ENCODE assay signal across 17 cellular contexts in the genomic region with DNA sequence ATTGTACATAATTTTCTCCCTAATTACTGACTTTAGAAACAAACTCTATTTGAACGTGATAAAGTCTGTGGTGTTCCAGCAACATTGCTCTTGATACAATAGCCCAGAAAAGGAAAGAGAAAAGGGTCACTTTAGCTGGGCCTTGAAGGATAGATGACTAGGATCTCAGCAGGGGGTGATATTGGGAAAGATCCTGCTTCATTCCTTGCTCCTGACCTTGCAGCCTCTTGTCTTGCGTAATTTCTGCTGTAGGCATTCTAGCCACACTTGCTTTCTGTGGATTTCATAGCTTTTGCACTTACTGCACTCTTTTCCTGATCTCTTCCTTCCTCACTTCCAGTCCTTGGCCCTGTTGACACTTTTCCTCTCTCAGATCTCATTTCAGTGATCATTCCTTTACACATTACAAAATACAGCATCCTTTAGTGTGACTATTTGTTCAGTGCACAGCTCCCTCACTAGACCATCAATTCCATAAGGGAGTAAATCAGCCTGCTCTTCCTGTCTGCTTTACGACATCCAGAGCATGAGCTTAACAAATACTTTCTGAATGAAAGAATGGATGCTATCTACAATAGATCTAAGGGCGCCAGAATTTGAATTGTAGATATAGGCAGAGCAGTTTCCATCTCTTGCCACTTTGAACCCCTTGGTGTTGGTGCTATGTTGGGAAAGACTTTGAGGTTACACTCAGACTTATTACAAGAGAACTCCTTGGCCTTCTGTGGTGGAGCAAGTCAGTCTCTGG.
DNase-seq lines count a peak whose midpoint lies in the region; ATAC-seq and TF ChIP-seq lines count a peak whose summit lies in the region.
"Had no signal": no experiment of that assay in that cellular context is flagged by ENCODE, and none has a peak within 500 bp of the region (broad histone marks: within the 10 kb centered on the region; RNA-seq: fewer than 3 reads in every experiment).

No MANE protein-coding gene starts in this region.

- no peaks in the 10 kb centered on the region for H3K36me3 Mint-ChIP-seq in chondrocyte (ENCODE audit: low read depth)
- H3K36me3 Mint-ChIP-seq: activated CD8-positive, alpha-beta memory T cell treated with anti-CD3 and anti-CD28 coated beads, Interleukin-2, amount 10 ng/mL, durations not matched to agents 7 days and 5 days had no signal

- H3K4me3 ChIP-seq in AG04450 (ENCODE audit: low read depth, low read length) (no peak overlapping the region), mesenchymal stem cell (ENCODE audit: insufficient read depth in 1 of 2, low read depth in 1 of 2, low read length in 2 of 2) (no peak overlapping the region)
- H3K4me3 ChIP-seq: hepatocyte, uterus had no signal

- no peaks in the 10 kb centered on the region for H3K36me3 ChIP-seq in mesenchymal stem cell (ENCODE audit: control insufficient read depth in 1 of 2, insufficient read depth in 2 of 2, low read depth in 1 of 2, low read length in 2 of 2)
- H3K36me3 ChIP-seq: BE2C, uterus had no signal

- no peak for DNase-seq in AG04450 (ENCODE audit: low read depth, low spot score)
- peak; percentile 85 for DNase-seq in HS-5 (ENCODE audit: low read depth)
- no peak for DNase-seq in chondrocyte (ENCODE audit: low spot score)
- peak; percentile 96 for DNase-seq in mesenchymal stem cell
- DNase-seq: activated CD8-positive, alpha-beta memory T cell treated with anti-CD3 and anti-CD28 coated beads, Interleukin-2, amount 10 ng/mL, durations not matched to agents 7 days and 5 days; BE2C; effector memory CD4-positive, alpha-beta T cell; NCI-H1436; stimulated activated CD4-positive, alpha-beta T cell treated with anti-CD3 and anti-CD28 coated beads, Interleukin-2, amount 100 ng/mL, for 24 hours had no signal

- H3K9me3 ChIP-seq in AG04450 (ENCODE audit: control insufficient read depth, insufficient read depth, low read length) (peaks cover 7% of the 10 kb centered on the region; the same call in 1 of the 2 replicates), mesenchymal stem cell (ENCODE audit: control insufficient read depth, low read length) (peaks cover 17% of the 10 kb centered on the region)
- H3K9me3 ChIP-seq: BE2C, uterus had no signal

- no peak overlapping the region for H2AK5ac ChIP-seq in mesenchymal stem cell (ENCODE audit: low read length, severe bottlenecking)

- H3K9ac ChIP-seq in mesenchymal stem cell (ENCODE audit: low read length): peak overlapping the region; percentile 43
- H3K9ac ChIP-seq: parathyroid adenoma had no signal

- H2BK5ac ChIP-seq in mesenchymal stem cell (ENCODE audit: low read depth, low read length, poor library complexity, severe bottlenecking): no peak overlapping the region

- H3K9me3 Mint-ChIP-seq in chondrocyte (ENCODE audit: low read depth): peaks cover 13% of the 10 kb centered on the region

- no peak overlapping the region for H4K8ac ChIP-seq in mesenchymal stem cell (ENCODE audit: low read length)

- H3K27ac ChIP-seq in AG04450 (ENCODE audit: low read depth, low read length) (peak overlapping the region; percentile 49), mesenchymal stem cell (ENCODE audit: low read length, poor library complexity, severe bottlenecking) (peak overlapping the region; percentile 24)
- H3K27ac ChIP-seq: hepatocyte, parathyroid adenoma, uterus had no signal

- no peak overlapping the region for H3K4me2 ChIP-seq in mesenchymal stem cell (ENCODE audit: low read length, poor library complexity, severe bottlenecking)
- H3K4me2 ChIP-seq: hepatocyte had no signal

- H2BK120ac ChIP-seq in mesenchymal stem cell (ENCODE audit: low read depth, low read length): no peak overlapping the region

- TF ChIP-seq CTCF in AG04450 (IDR thresholded peaks at IDR 0.05; ENCODE audit: low read depth, low read length): no peak
- TF ChIP-seq CTCF in chondrocyte (IDR thresholded peaks at IDR 0.05): no peak

- no peak overlapping the region for H2BK12ac ChIP-seq in mesenchymal stem cell (ENCODE audit: low read length in 2 of 2)

- H3K27me3 ChIP-seq in AG04450 (ENCODE audit: control insufficient read depth, insufficient read depth, low read length): no peaks in the 10 kb centered on the region
- no peaks in the 10 kb centered on the region for H3K27me3 ChIP-seq in mesenchymal stem cell (ENCODE audit: control insufficient read depth in 1 of 2, insufficient read depth in 1 of 2, low read length in 2 of 2)
- H3K27me3 ChIP-seq: BE2C, hepatocyte, uterus had no signal

- peaks cover 9% of the 10 kb centered on the region for H3K4me1 Mint-ChIP-seq in chondrocyte (ENCODE audit: low read depth)
- H3K4me1 Mint-ChIP-seq: activated CD8-positive, alpha-beta memory T cell treated with anti-CD3 and anti-CD28 coated beads, Interleukin-2, amount 10 ng/mL, durations not matched to agents 7 days and 5 days had no signal

- no peak overlapping the region for H3K4ac ChIP-seq in mesenchymal stem cell (ENCODE audit: low read depth in 1 of 2, low read length in 2 of 2)

- ATAC-seq in HG03378 (IDR thresholded peaks at IDR 0.05; ENCODE audit: unreplicated experiment): no peak
- ATAC-seq in GM18873 (IDR thresholded peaks at IDR 0.05; ENCODE audit: low FRiP score, unreplicated experiment): no peak
- no peak for ATAC-seq in GM21825 (IDR thresholded peaks at IDR 0.05; ENCODE audit: unreplicated experiment)
- no peak for ATAC-seq in GM21717 (IDR thresholded peaks at IDR 0.05; ENCODE audit: unreplicated experiment)
- ATAC-seq: activated CD8-positive, alpha-beta memory T cell treated with anti-CD3 and anti-CD28 coated beads, Interleukin-2, amount 10 ng/mL, durations not matched to agents 7 days and 5 days had no signal

- H3K23ac ChIP-seq in mesenchymal stem cell (ENCODE audit: low read length in 2 of 2): no peak overlapping the region

- POLR2A ChIA-PET in AG04450 (lab: Yijun Ruan, JAX): interaction anchor here (0.5 to 1.1 kb wide), 2 partner anchors 48 to 85 kb away, joined by 3 to 6 read pairs; no protein-coding TSS in a partner anchor

- WGBS in mesenchymal stem cell: 78% methylated on average over 3 of the region's 4 CpGs

- no peak overlapping the region for H3K14ac ChIP-seq in mesenchymal stem cell (ENCODE audit: low read length in 2 of 2)

- H3K27me3 Mint-ChIP-seq in chondrocyte (ENCODE audit: low read depth): no peaks in the 10 kb centered on the region

- H4K91ac ChIP-seq in mesenchymal stem cell (ENCODE audit: low read length): no peak overlapping the region

- no peaks in the 10 kb centered on the region for H3K4me1 ChIP-seq in mesenchymal stem cell (ENCODE audit: control insufficient read depth, insufficient read depth, low read depth, low read length)
- H3K4me1 ChIP-seq: BE2C, parathyroid adenoma, uterus had no signal

- peak overlapping the region; percentile 47 for H3K27ac Mint-ChIP-seq in chondrocyte (ENCODE audit: unreplicated experiment)
- H3K27ac Mint-ChIP-seq: activated CD8-positive, alpha-beta memory T cell treated with anti-CD3 and anti-CD28 coated beads, Interleukin-2, amount 10 ng/mL, durations not matched to agents 7 days and 5 days; activated naive CD8-positive, alpha-beta T cell had no signal

- no peak overlapping the region for H2BK15ac ChIP-seq in mesenchymal stem cell (ENCODE audit: low read depth, poor library complexity, severe bottlenecking)

- no peak overlapping the region for H3K18ac ChIP-seq in mesenchymal stem cell (ENCODE audit: low read depth in 1 of 2, low read length in 2 of 2)

- H2AFZ ChIP-seq in mesenchymal stem cell (ENCODE audit: low read depth, low read length): no peak overlapping the region
- H2AFZ ChIP-seq: hepatocyte, parathyroid adenoma had no signal

- CTCF ChIA-PET in AG04450 (lab: Charles Lee): interaction anchor here (0.8 kb wide), 1 partner anchor 19 kb away, joined by 7 read pairs; no protein-coding TSS in a partner anchor

- no peak overlapping the region for H3K4me3 Mint-ChIP-seq in chondrocyte (ENCODE audit: unreplicated experiment)
- H3K4me3 Mint-ChIP-seq: activated CD8-positive, alpha-beta memory T cell treated with anti-CD3 and anti-CD28 coated beads, Interleukin-2, amount 10 ng/mL, durations not matched to agents 7 days and 5 days; activated naive CD8-positive, alpha-beta T cell had no signal

- no peaks in the 10 kb centered on the region for H3K79me1 ChIP-seq in mesenchymal stem cell (replicated peaks; ENCODE audit: low read length, poor library complexity, severe bottlenecking)

Comparison
In these comparisons a context has a peak if more than half of its experiments do, and no peak if none do; other contexts are left out.
1. DNase-seq: peak in HS-5 (single experiment) and mesenchymal stem cell (single experiment); none in AG04450 (single experiment) and chondrocyte (single experiment).